In the genomic region with DNA sequence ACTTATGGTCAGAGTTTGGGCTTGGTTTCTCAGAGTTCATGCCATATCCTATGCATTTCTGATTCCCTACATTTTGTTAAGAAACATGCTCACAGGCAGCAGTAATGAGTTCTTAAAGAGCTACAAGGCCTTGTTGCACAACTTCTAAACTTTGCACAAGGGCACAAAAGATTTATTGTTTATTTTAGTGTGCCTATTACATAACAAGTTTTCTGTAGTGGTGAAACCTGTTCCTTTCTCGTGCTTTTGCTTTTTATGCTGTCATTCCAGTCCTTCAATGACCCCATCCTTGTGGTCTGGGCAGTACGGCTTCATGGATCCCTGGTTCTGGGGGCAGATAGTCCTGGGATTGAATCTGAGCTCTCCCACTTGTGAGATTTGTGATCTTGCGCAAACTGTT, we compare ENCODE assay signal across 12 cellular contexts. TPM values are rescaled to one million over a fixed set of nuclear protein-coding genes. Genes with fewer than 3 reads are reported as not detected.
DNase-seq lines count a peak whose midpoint lies in the region; ATAC-seq and TF ChIP-seq lines count a peak whose summit lies in the region.
"Had no signal": no experiment of that assay in that cellular context is flagged by ENCODE, and none has a peak within 500 bp of the region (broad histone marks: within the 10 kb centered on the region; RNA-seq: fewer than 3 reads in every experiment).

No MANE protein-coding gene starts in this region.

- H3K27me3 ChIP-seq in esophagus muscularis mucosa, result no peaks in the 10 kb centered on the region
- no peaks in the 10 kb centered on the region for H3K27me3 ChIP-seq in muscle layer of duodenum (ENCODE audit: low read depth, low read length)
- no peaks in the 10 kb centered on the region for H3K27me3 ChIP-seq in naive thymus-derived CD4-positive, alpha-beta T cell (ENCODE audit: control insufficient read depth in 2 of 2, insufficient read depth in 2 of 2, low read length in 2 of 2)
- no peaks in the 10 kb centered on the region for H3K27me3 ChIP-seq in MG63

- intact Hi-C loops in esophagus muscularis mucosa (cut with DNase I), result no loop called here
- intact Hi-C loops in naive thymus-derived CD4-positive, alpha-beta T cell (cut with micrococcal nuclease), result loop anchor here in 1 of 2 donors (5.0 kb wide), 1 partner anchor 39 kb away; no protein-coding TSS in a partner anchor

- ATAC-seq in activated naive CD4-positive, alpha-beta T cell treated with anti-CD3 and anti-CD28 coated beads, Interleukin-2, amount 50 U/mL, for 72 hours, result no peak
- ATAC-seq in naive thymus-derived CD4-positive, alpha-beta T cell, result no peak
- ATAC-seq in activated CD8-positive, alpha-beta T cell treated with anti-CD3 and anti-CD28 coated beads, Interleukin-2, amount 10 ng/mL, durations not matched to agents 7 days and 5 days, result no peak
- ATAC-seq: naive thymus-derived CD8-positive, alpha-beta T cell had no signal

- H3K36me3 Mint-ChIP-seq in activated naive CD4-positive, alpha-beta T cell treated with anti-CD3 and anti-CD28 coated beads, Interleukin-2, amount 50 U/mL, for 72 hours, result peaks cover 26 to 27% of the 10 kb centered on the region in 2 donors
- peaks cover 68% of the 10 kb centered on the region for H3K36me3 Mint-ChIP-seq in activated naive CD4-positive, alpha-beta T cell treated with anti-CD3 and anti-CD28 coated beads, Interleukin-2, amount 10 ng/mL, durations not matched to agents 7 days and 5 days
- H3K36me3 Mint-ChIP-seq in naive thymus-derived CD4-positive, alpha-beta T cell, result peaks cover 23 to 82% (median 44%) of the 10 kb centered on the region in 5 donors
- H3K36me3 Mint-ChIP-seq in activated CD8-positive, alpha-beta T cell treated with anti-CD3 and anti-CD28 coated beads, Interleukin-2, amount 10 ng/mL, durations not matched to agents 7 days and 5 days (ENCODE audit: low read depth), result peaks cover 78% of the 10 kb centered on the region

- H3K4me1 ChIP-seq in esophagus muscularis mucosa, result peaks cover 28 to 42% (median 33%) of the 10 kb centered on the region in 4 donors
- H3K4me1 ChIP-seq in muscle layer of duodenum (ENCODE audit: control insufficient read depth in 1 of 2, insufficient read depth in 2 of 2, low read length in 2 of 2), result peaks cover 5 to 17% of the 10 kb centered on the region in 2 donors
- H3K4me1 ChIP-seq in naive thymus-derived CD4-positive, alpha-beta T cell (ENCODE audit: control insufficient read depth in 2 of 2, insufficient read depth in 2 of 2, low read length in 2 of 2), result no peaks in the 10 kb centered on the region

- no peak for TF ChIP-seq EP300 in esophagus muscularis mucosa (IDR thresholded peaks at IDR 0.05)

- 75% methylated on average over 3 of the region's 3 CpGs for WGBS in esophagus muscularis mucosa

- H3K36me3 ChIP-seq in esophagus muscularis mucosa, result peaks cover 21 to 73% (median 46%) of the 10 kb centered on the region in 4 donors
- peaks cover 20 to 26% of the 10 kb centered on the region in 2 donors for H3K36me3 ChIP-seq in muscle layer of duodenum (ENCODE audit: control insufficient read depth in 1 of 2, insufficient read depth in 2 of 2, low read length in 2 of 2)
- H3K36me3 ChIP-seq in naive thymus-derived CD4-positive, alpha-beta T cell (ENCODE audit: control insufficient read depth in 2 of 3, insufficient read depth in 3 of 3, low read length in 3 of 3), result peaks cover 21 to 65% (median 27%) of the 10 kb centered on the region in 3 experiments
- peaks cover 78% of the 10 kb centered on the region for H3K36me3 ChIP-seq in MG63

- peaks cover 3% of the 10 kb centered on the region for H3K4me1 Mint-ChIP-seq in activated naive CD4-positive, alpha-beta T cell treated with anti-CD3 and anti-CD28 coated beads, Interleukin-2, amount 10 ng/mL, durations not matched to agents 7 days and 5 days
- peaks cover 13 to 91% (median 76%) of the 10 kb centered on the region in 7 donors for H3K4me1 Mint-ChIP-seq in naive thymus-derived CD4-positive, alpha-beta T cell
- H3K4me1 Mint-ChIP-seq in activated CD8-positive, alpha-beta T cell treated with anti-CD3 and anti-CD28 coated beads, Interleukin-2, amount 10 ng/mL, durations not matched to agents 7 days and 5 days (ENCODE audit: low read depth), result no peaks in the 10 kb centered on the region

- POLR2A ChIA-PET in naive thymus-derived CD4-positive, alpha-beta T cell (lab: Charles Lee), result interaction anchor here (0.8 kb wide), 1 partner anchor 24 kb away, joined by 5 read pairs; no protein-coding TSS in a partner anchor
- POLR2A ChIA-PET in activated CD8-positive, alpha-beta T cell treated with anti-CD3 and anti-CD28 coated beads, Interleukin-2, amount 10 ng/mL, durations not matched to agents 7 days and 5 days (lab: Charles Lee), result interaction anchor here (0.5 to 1.3 kb wide), 2 partner anchors 23 to 42 kb away, joined by 3 to 4 read pairs; a partner anchor contains a TSS

- no peaks in the 10 kb centered on the region for H3K27me3 Mint-ChIP-seq in activated naive CD4-positive, alpha-beta T cell treated with anti-CD3 and anti-CD28 coated beads, Interleukin-2, amount 10 ng/mL, durations not matched to agents 7 days and 5 days
- H3K27me3 Mint-ChIP-seq in naive thymus-derived CD4-positive, alpha-beta T cell, result peaks cover 0 to 3% (median 0%) of the 10 kb centered on the region in 5 donors
- H3K27me3 Mint-ChIP-seq in activated CD8-positive, alpha-beta T cell treated with anti-CD3 and anti-CD28 coated beads, Interleukin-2, amount 10 ng/mL, durations not matched to agents 7 days and 5 days (ENCODE audit: low read depth), result no peaks in the 10 kb centered on the region
- H3K27me3 Mint-ChIP-seq: naive thymus-derived CD8-positive, alpha-beta T cell had no signal

- TF ChIP-seq CTCF in esophagus muscularis mucosa (IDR thresholded peaks at IDR 0.05), result no peak

- TF ChIP-seq POLR2A in esophagus muscularis mucosa (IDR thresholded peaks at IDR 0.05; ENCODE audit: low read depth), result no peak

- no peaks in the 10 kb centered on the region for H3K9me3 Mint-ChIP-seq in activated naive CD4-positive, alpha-beta T cell treated with anti-CD3 and anti-CD28 coated beads, Interleukin-2, amount 50 U/mL, for 72 hours
- H3K9me3 Mint-ChIP-seq in activated naive CD4-positive, alpha-beta T cell treated with anti-CD3 and anti-CD28 coated beads, Interleukin-2, amount 10 ng/mL, durations not matched to agents 7 days and 5 days, result no peaks in the 10 kb centered on the region
- H3K9me3 Mint-ChIP-seq in naive thymus-derived CD4-positive, alpha-beta T cell, result no peaks in the 10 kb centered on the region
- H3K9me3 Mint-ChIP-seq in activated CD8-positive, alpha-beta T cell treated with anti-CD3 and anti-CD28 coated beads, Interleukin-2, amount 10 ng/mL, durations not matched to agents 7 days and 5 days (ENCODE audit: insufficient read depth), result no peaks in the 10 kb centered on the region
- H3K9me3 Mint-ChIP-seq: naive thymus-derived CD8-positive, alpha-beta T cell had no signal

- CTCF ChIA-PET in activated naive CD4-positive, alpha-beta T cell treated with anti-CD3 and anti-CD28 coated beads, Interleukin-2, amount 10 ng/mL, durations not matched to agents 7 days and 5 days (lab: Charles Lee), result no interaction called here
- CTCF ChIA-PET in naive thymus-derived CD4-positive, alpha-beta T cell (lab: Charles Lee), result no interaction called here
- CTCF ChIA-PET in activated CD8-positive, alpha-beta T cell treated with anti-CD3 and anti-CD28 coated beads, Interleukin-2, amount 10 ng/mL, durations not matched to agents 7 days and 5 days (lab: Charles Lee), result no interaction called here

- H3K9me3 ChIP-seq in esophagus muscularis mucosa (no peaks in the 10 kb centered on the region), muscle layer of duodenum (ENCODE audit: control insufficient read depth in 1 of 2, low read length in 2 of 2) (no peaks in the 10 kb centered on the region), MG63 (no peaks in the 10 kb centered on the region)
- H3K9me3 ChIP-seq in naive thymus-derived CD4-positive, alpha-beta T cell (ENCODE audit: control insufficient read depth in 2 of 3, low read length in 3 of 3), result no peaks in the 10 kb centered on the region

- H3K27ac ChIP-seq in esophagus muscularis mucosa (replicated peaks in 1 of 4) (peak overlapping the region; percentile 22 to 57 (median 50)), muscle layer of duodenum (ENCODE audit: low read length) (peak overlapping the region; percentile 68)
- no peak overlapping the region for H3K27ac ChIP-seq in naive thymus-derived CD4-positive, alpha-beta T cell (ENCODE audit: low read depth, low read length)
- H3K27ac ChIP-seq: WERI-Rb-1 had no signal

- peak overlapping the region; percentile 2 to 39 for H3K27ac Mint-ChIP-seq in activated naive CD4-positive, alpha-beta T cell treated with anti-CD3 and anti-CD28 coated beads, Interleukin-2, amount 50 U/mL, for 72 hours
- H3K27ac Mint-ChIP-seq in activated naive CD4-positive, alpha-beta T cell treated with anti-CD3 and anti-CD28 coated beads, Interleukin-2, amount 10 ng/mL, durations not matched to agents 7 days and 5 days, result no peak overlapping the region
- H3K27ac Mint-ChIP-seq in naive thymus-derived CD4-positive, alpha-beta T cell, result peak overlapping the region in 1 of 9 donors; percentile 8
- no peak overlapping the region for H3K27ac Mint-ChIP-seq in activated CD8-positive, alpha-beta T cell treated with anti-CD3 and anti-CD28 coated beads, Interleukin-2, amount 10 ng/mL, durations not matched to agents 7 days and 5 days

- no peak for DNase-seq in activated naive CD4-positive, alpha-beta T cell treated with anti-CD3 and anti-CD28 coated beads, Interleukin-2, amount 50 U/mL, for 72 hours (ENCODE audit: low spot score in 2 of 2)
- DNase-seq in activated naive CD4-positive, alpha-beta T cell treated with anti-CD3 and anti-CD28 coated beads, Interleukin-2, amount 10 ng/mL, durations not matched to agents 7 days and 5 days, result no peak
- DNase-seq in esophagus muscularis mucosa (ENCODE audit: extremely low spot score), result no peak
- DNase-seq in naive thymus-derived CD4-positive, alpha-beta T cell, result no peak
- DNase-seq in mucosa of gallbladder (ENCODE audit: low spot score), result no peak
- no peak for DNase-seq in activated CD8-positive, alpha-beta T cell treated with anti-CD3 and anti-CD28 coated beads, Interleukin-2, amount 10 ng/mL, durations not matched to agents 7 days and 5 days
- no peak for DNase-seq in MG63
- DNase-seq: cortex of kidney; naive thymus-derived CD8-positive, alpha-beta T cell; NCI-H2029; WERI-Rb-1 had no signal

- H3K4me3 ChIP-seq in esophagus muscularis mucosa (no peak overlapping the region), muscle layer of duodenum (ENCODE audit: low read depth in 1 of 2, low read length in 2 of 2) (no peak overlapping the region), MG63 (no peak overlapping the region)
- no peak overlapping the region for H3K4me3 ChIP-seq in naive thymus-derived CD4-positive, alpha-beta T cell (ENCODE audit: low read length)

- no peak overlapping the region for H3K4me3 Mint-ChIP-seq in activated naive CD4-positive, alpha-beta T cell treated with anti-CD3 and anti-CD28 coated beads, Interleukin-2, amount 10 ng/mL, durations not matched to agents 7 days and 5 days
- peak overlapping the region in 1 of 10 donors; percentile 12 for H3K4me3 Mint-ChIP-seq in naive thymus-derived CD4-positive, alpha-beta T cell
- H3K4me3 Mint-ChIP-seq in activated CD8-positive, alpha-beta T cell treated with anti-CD3 and anti-CD28 coated beads, Interleukin-2, amount 10 ng/mL, durations not matched to agents 7 days and 5 days, result no peak overlapping the region
- H3K4me3 Mint-ChIP-seq: naive thymus-derived CD8-positive, alpha-beta T cell had no signal

RNA-seq across cellular contexts. Expression of a gene that starts 17.8 kb away (rescaled TPM):
- total RNA-seq in activated naive CD4-positive, alpha-beta T cell treated with anti-CD3 and anti-CD28 coated beads, Interleukin-2, amount 50 U/mL, for 72 hours, result 10 to 100 TPM; 22.7 to 34.2 TPM
- total RNA-seq in esophagus muscularis mucosa (10 to 100 TPM; 12.6 to 19.1 (median 17.9) TPM), mucosa of gallbladder (21.8 TPM)
- total RNA-seq in naive thymus-derived CD4-positive, alpha-beta T cell, result 10 to 100 TPM; 21.6 to 46.3 (median 36.4) TPM
- 10 to 100 TPM; 11.2 to 11.4 TPM for polyA plus RNA-seq in naive thymus-derived CD4-positive, alpha-beta T cell
- 10 to 100 TPM; 25.8 to 28.0 TPM for total RNA-seq in activated CD8-positive, alpha-beta T cell treated with anti-CD3 and anti-CD28 coated beads, Interleukin-2, amount 10 ng/mL, durations not matched to agents 7 days and 5 days
- total RNA-seq in MG63 (2014; rRNA removed; shearing (Covaris generic); ENCODE audit: low replicate concordance), result 4.2 and 10.1 TPM in 2 replicates

RNA-seq across cellular contexts. Expression of a gene that starts 42.4 kb away (rescaled TPM):
- total RNA-seq in activated naive CD4-positive, alpha-beta T cell treated with anti-CD3 and anti-CD28 coated beads, Interleukin-2, amount 50 U/mL, for 72 hours, result 10 to 100 TPM; 15.4 to 22.2 TPM
- total RNA-seq in esophagus muscularis mucosa, result 10 to 100 TPM; 13.6 to 16.4 (median 14.6) TPM
- 10 to 100 TPM in 4 of 5 experiments, 1 to 10 TPM in 1; 8.4 to 19.3 (median 15.8) TPM for total RNA-seq in naive thymus-derived CD4-positive, alpha-beta T cell
- polyA plus RNA-seq in naive thymus-derived CD4-positive, alpha-beta T cell, result 1 to 10 TPM; 3.2 to 5.2 TPM
- 17.8 TPM for total RNA-seq in mucosa of gallbladder
- 10 to 100 TPM; 13.0 to 13.6 TPM for total RNA-seq in activated CD8-positive, alpha-beta T cell treated with anti-CD3 and anti-CD28 coated beads, Interleukin-2, amount 10 ng/mL, durations not matched to agents 7 days and 5 days
- total RNA-seq in MG63 (2014; rRNA removed; shearing (Covaris generic); ENCODE audit: low replicate concordance), result 2.6 and 10.4 TPM in 2 replicates

Comparison
In these comparisons a context has a peak if more than half of its experiments do, and no peak if none do; other contexts are left out.
1. H3K27ac Mint-ChIP-seq: peak in activated naive CD4-positive, alpha-beta T cell treated with anti-CD3 and anti-CD28 coated beads, Interleukin-2, amount 50 U/mL, for 72 hours (2 of 2); none in activated naive CD4-positive, alpha-beta T cell treated with anti-CD3 and anti-CD28 coated beads, Interleukin-2, amount 10 ng/mL, durations not matched to agents 7 days and 5 days (single experiment) and activated CD8-positive, alpha-beta T cell treated with anti-CD3 and anti-CD28 coated beads, Interleukin-2, amount 10 ng/mL, durations not matched to agents 7 days and 5 days (single experiment).